ENCODE assay signal across 11 cellular contexts in genomic region chr9:112447283-112447761, GRCh38. TPM values are rescaled to one million over a fixed set of nuclear protein-coding genes. Genes with fewer than 3 reads are reported as not detected.
DNase-seq lines count a peak whose midpoint lies in the region; ATAC-seq and TF ChIP-seq lines count a peak whose summit lies in the region.
"Had no signal": no experiment of that assay in that cellular context is flagged by ENCODE, and none has a peak within 500 bp of the region (broad histone marks: within the 10 kb centered on the region; RNA-seq: fewer than 3 reads in every experiment).

No MANE protein-coding gene starts in this region.

- H3K4me3 ChIP-seq in GM06990 (replicated peaks; ENCODE audit: low read depth, low read length): no peak overlapping the region
- no peak overlapping the region for H3K4me3 ChIP-seq in fibroblast of pulmonary artery (replicated peaks; ENCODE audit: low read depth, low read length)
- no peak overlapping the region for H3K4me3 ChIP-seq in retinal pigment epithelial cell (ENCODE audit: low read length)
- no peak overlapping the region for H3K4me3 ChIP-seq in smooth muscle cell
- H3K4me3 ChIP-seq in ovary: no peak overlapping the region

- H3K27me3 ChIP-seq in GM06990 (replicated peaks; ENCODE audit: control insufficient read depth, insufficient read depth, low read length) (no peaks in the 10 kb centered on the region), smooth muscle cell (ENCODE audit: low read depth) (no peaks in the 10 kb centered on the region), ovary (no peaks in the 10 kb centered on the region)

- H3K4me1 Mint-ChIP-seq in T-cell: peaks cover 0 to 20% (median 0%) of the 10 kb centered on the region in 3 donors

- H3K4me1 ChIP-seq in smooth muscle cell (ENCODE audit: low read depth): no peaks in the 10 kb centered on the region
- no peaks in the 10 kb centered on the region for H3K4me1 ChIP-seq in ovary (ENCODE audit: insufficient read depth)

- TF ChIP-seq CTCF in GM06990 (IDR thresholded peaks at IDR 0.05; ENCODE audit: insufficient read depth, low read length, poor library complexity, severe bottlenecking) (no peak), fibroblast of pulmonary artery (IDR thresholded peaks at IDR 0.05; ENCODE audit: low read length, missing control alignments) (no peak), retinal pigment epithelial cell (conservative IDR thresholded peaks at IDR 0.05; ENCODE audit: low read depth, low read length) (no peak), smooth muscle cell (IDR thresholded peaks at IDR 0.05; ENCODE audit: borderline replicate concordance, insufficient read depth, poor library complexity, severe bottlenecking) (no peak), ovary (IDR thresholded peaks at IDR 0.05) (no peak)

- no peak for TF ChIP-seq EP300 in ovary (IDR thresholded peaks at IDR 0.05)

- no peaks in the 10 kb centered on the region; the same call in 1 of the 2 replicates for H3K36me3 ChIP-seq in GM06990 (ENCODE audit: control insufficient read depth, insufficient read depth, low read length)
- H3K36me3 ChIP-seq in smooth muscle cell (ENCODE audit: low read depth): no peaks in the 10 kb centered on the region
- no peaks in the 10 kb centered on the region for H3K36me3 ChIP-seq in ovary

- CTCF ChIA-PET in T-cell (lab: Charles Lee): interaction anchor here in 1 of 2 donors (0.6 kb wide), 1 partner anchor 9 kb away, joined by 3 read pairs; no protein-coding TSS in a partner anchor

- no peak overlapping the region for H2AFZ ChIP-seq in smooth muscle cell (ENCODE audit: low read depth)

- DNase-seq in GM06990 (ENCODE audit: extremely low read depth, insufficient read length): peak; percentile 3
- DNase-seq in OCI-M1 (lab: John Stamatoyannopoulos, UW): peak; percentile 30
- DNase-seq in fibroblast of pulmonary artery (ENCODE audit: low read depth): peak; percentile 23
- peak; percentile 2 for DNase-seq in retinal pigment epithelial cell (ENCODE audit: low read depth)
- no peak for DNase-seq in T-cell
- no peak for DNase-seq in smooth muscle cell (lab: John Stamatoyannopoulos, UW; ENCODE audit: unreplicated experiment)
- DNase-seq in NCI-H748 treated with DMSO at 0.1 percent for 48 hours (lab: John Stamatoyannopoulos, UW): no peak
- DNase-seq in ovary: no peak
- DNase-seq: DMS79 treated with DMSO at 0.1 percent for 48 hours, KBM-7, NCI-H510A had no signal

- no peaks in the 10 kb centered on the region for H4K20me1 ChIP-seq in smooth muscle cell (ENCODE audit: low read depth)

- no peak overlapping the region for H3K4me3 Mint-ChIP-seq in T-cell

- H3K9me3 ChIP-seq in smooth muscle cell (replicated peaks; ENCODE audit: low read depth): no peaks in the 10 kb centered on the region
- no peaks in the 10 kb centered on the region for H3K9me3 ChIP-seq in ovary

- POLR2A ChIA-PET in T-cell (lab: Charles Lee): no interaction called here

- H3K4me2 ChIP-seq in smooth muscle cell: no peak overlapping the region

- no peaks in the 10 kb centered on the region for H3K79me2 ChIP-seq in smooth muscle cell (ENCODE audit: low read depth)

- no peak overlapping the region for H3K9ac ChIP-seq in smooth muscle cell (ENCODE audit: low read depth)

- H3K27ac ChIP-seq in smooth muscle cell (ENCODE audit: low read depth) (no peak overlapping the region), ovary (no peak overlapping the region)

- no peak overlapping the region for H3K27ac Mint-ChIP-seq in T-cell

- no peak for ATAC-seq in T-cell (replicated peaks in 1 of 4)

- H3K36me3 Mint-ChIP-seq in T-cell: peaks cover 6% of the 10 kb centered on the region

- TF ChIP-seq POLR2A in ovary (IDR thresholded peaks at IDR 0.05): no peak

- no peaks in the 10 kb centered on the region for H3K27me3 Mint-ChIP-seq in T-cell

- no peaks in the 10 kb centered on the region for H3K9me3 Mint-ChIP-seq in T-cell

- no peaks in the 10 kb centered on the region for H3F3A ChIP-seq in smooth muscle cell (ENCODE audit: low read depth)

- WGBS in smooth muscle cell (ENCODE audit: low lambda C conversion rate): 76% methylated on average over 2 of the region's 2 CpGs
- 19 to 21% (median 19%) methylated on average over 2 of the region's 2 CpGs for WGBS in ovary, 3 donors

- intact Hi-C loops in ovary (cut with DNase I): no loop called here

RNA-seq across cellular contexts. Expression of gene KIAA1958, which starts 39.3 kb away (rescaled TPM):
- total RNA-seq in T-cell: 1 to 10 TPM; 4.6 to 6.4 (median 6.2) TPM
- total RNA-seq in smooth muscle cell: 1.8 and 3.0 TPM in 2 replicates
- 0.96 and 1.1 TPM in 2 replicates for polyA plus RNA-seq in smooth muscle cell
- total RNA-seq in ovary: 10 to 100 TPM; 14.8 to 40.3 (median 24.6) TPM
- polyA plus RNA-seq in ovary: 1 to 10 TPM; 5.7 to 7.9 TPM

Comparison
In these comparisons a context has a peak if more than half of its experiments do, and no peak if none do; other contexts are left out.
1. DNase-seq: peak in GM06990 (single experiment), OCI-M1 (single experiment), fibroblast of pulmonary artery (single experiment) and retinal pigment epithelial cell (single experiment); none in T-cell (0 of 34), smooth muscle cell (single experiment), NCI-H748 treated with DMSO at 0.1 percent for 48 hours (single experiment) and ovary (0 of 5).